Comparison of ENCODE assay signal across 21 cellular contexts in the genomic region with DNA sequence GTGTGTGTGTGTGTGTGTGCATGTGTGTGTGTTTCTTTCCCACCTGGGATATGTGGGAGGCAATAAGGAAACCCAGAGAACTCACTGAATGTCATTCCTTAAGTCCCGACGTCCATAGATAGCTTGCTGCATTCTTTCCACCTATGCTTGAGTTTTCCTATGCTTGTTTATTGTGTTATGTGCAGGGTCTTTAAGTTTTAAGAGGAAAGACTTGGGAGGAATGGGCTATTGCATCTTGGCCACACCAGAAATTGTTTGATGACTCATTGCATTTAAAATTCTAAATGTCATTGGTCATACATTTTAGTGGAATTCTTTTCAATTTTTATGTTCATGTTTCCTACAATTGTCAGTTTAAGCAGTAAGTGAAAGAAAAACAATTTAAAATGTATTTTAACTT. TPM values are rescaled to one million over a fixed set of nuclear protein-coding genes. Genes with fewer than 3 reads are reported as not detected.
"Had no signal": no experiment of that assay in that cellular context is flagged by ENCODE, and none has a peak within 500 bp of the region (broad histone marks: within the 10 kb centered on the region; RNA-seq: fewer than 3 reads in every experiment).

No MANE protein-coding gene starts in this region.

- DNase-seq: KBM-7, NCI-H1092, NCI-H1105 treated with DMSO at 0.1 percent for 48 hours, NCI-H1436, NCI-H187, NCI-H2029, NCI-H2081 treated with DMSO at 0.1 percent for 48 hours, NCI-H2171, NCI-H226, NCI-H446, NCI-H510A, NCI-H524 treated with DMSO at 0.1 percent for 48 hours, NCI-H69, NCI-H774, SHP77 had no signal

- H3K27ac ChIP-seq: RWPE1 had no signal

- ATAC-seq: Panc1 had no signal

RNA-seq across cellular contexts. Expression of gene STARD6, which starts 33.7 kb away (rescaled TPM):
- total RNA-seq: HT-29, LHCN-M2, MCF 10A, SK-MEL-5 had no signal
